26 cellular contexts compared by ENCODE assay signal in the genomic region with DNA sequence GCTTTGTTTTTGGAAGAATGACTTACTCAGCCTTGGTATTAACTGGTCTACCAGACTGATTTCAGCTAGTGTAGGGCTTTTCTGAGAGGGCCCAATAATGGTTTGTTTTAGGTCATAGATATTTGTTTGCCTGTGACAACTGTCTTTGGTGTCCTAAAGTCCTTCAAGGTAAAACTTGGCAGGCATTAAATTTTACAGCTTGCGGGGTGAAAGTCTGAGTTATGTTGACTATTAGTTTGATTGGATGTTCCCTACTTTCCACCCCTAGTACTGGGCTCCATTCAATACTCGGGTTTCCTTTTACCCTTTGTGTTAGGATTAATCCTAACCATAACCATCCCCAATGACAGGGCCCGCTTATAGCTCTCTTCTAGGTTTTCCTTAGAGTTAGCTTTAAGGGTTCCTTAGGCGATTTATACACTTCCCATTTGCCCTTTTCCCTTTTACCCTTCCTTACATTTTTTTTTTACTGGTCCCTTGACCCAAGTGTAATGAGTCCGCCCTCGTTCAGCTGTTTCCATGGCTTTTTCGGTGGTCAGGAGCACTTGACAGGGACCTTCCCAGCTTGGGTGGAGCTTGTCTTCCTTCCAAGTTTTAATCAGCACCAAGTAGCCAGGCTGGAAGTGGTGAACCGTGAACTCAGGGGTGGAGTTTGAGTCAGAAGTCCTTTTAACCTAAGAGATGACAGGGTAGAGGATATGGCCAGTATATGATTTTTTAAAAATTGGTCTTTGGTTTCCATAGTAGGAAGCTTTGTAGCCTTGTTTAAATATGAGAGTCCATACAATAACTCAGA. TPM values are rescaled to one million over a fixed set of nuclear protein-coding genes. Genes with fewer than 3 reads are reported as not detected.
"Had no signal": no experiment of that assay in that cellular context is flagged by ENCODE, and none has a peak within 500 bp of the region (broad histone marks: within the 10 kb centered on the region; RNA-seq: fewer than 3 reads in every experiment).

No MANE protein-coding gene starts in this region.

- DNase-seq: activated CD4-positive, alpha-beta T cell treated with anti-CD3 and anti-CD28 coated beads for 4 hours; activated CD4-positive, alpha-beta T cell treated with anti-CD3 and anti-CD28 coated beads, Interleukin-2, amount 50 U/mL, for 48 hours; activated CD8-positive, alpha-beta memory T cell treated with anti-CD3 and anti-CD28 coated beads, Interleukin-2, amount 10 ng/mL, durations not matched to agents 7 days and 5 days; activated effector memory CD4-positive, alpha-beta T cell treated with Interleukin-2 at 50 U/mL for 16 hours; activated naive CD4-positive, alpha-beta T cell; activated naive CD8-positive, alpha-beta T cell treated with anti-CD3 and anti-CD28 coated beads, Interleukin-2, amount 50 U/mL, for 24 hours; activated T-cell treated with anti-CD3 and anti-CD28 coated beads, Interleukin-2, amount 50 U/mL, for 24 hours; amniotic stem cell; body of pancreas; MG63; MV-4-11; NCI-H1092 treated with DMSO at 0.1 percent for 48 hours; NCI-H1417 treated with DMSO at 0.1 percent for 48 hours; NCI-H1694; NCI-H2029 treated with DMSO at 0.1 percent for 48 hours; NCI-H524; SHP77 had no signal

- H3K27ac Mint-ChIP-seq: activated CD8-positive, alpha-beta memory T cell treated with anti-CD3 and anti-CD28 coated beads, Interleukin-2, amount 10 ng/mL, durations not matched to agents 7 days and 5 days; activated naive CD4-positive, alpha-beta T cell treated with anti-CD3 and anti-CD28 coated beads, Interleukin-2, amount 50 U/mL, for 72 hours; activated naive CD8-positive, alpha-beta T cell treated with anti-CD3 and anti-CD28 coated beads, Interleukin-2, amount 50 U/mL, for 24 hours; activated T-cell treated with anti-CD3 and anti-CD28 coated beads, Interleukin-2, amount 50 U/mL, for 24 hours; activated T-helper 1 cell treated with anti-CD3 and anti-CD28 coated beads, Interleukin-12 subunit alpha, Interleukin-12 subunit beta, Interleukin-2, Interleukin-4 antibody, amounts not matched to agents 30 ng/mL and 10 ng/mL and 1 ng/mL, durations not matched to agents 14 hours and 24 hours and 36 hours; T-helper 1 cell treated with Interleukin-12 subunit alpha and Interleukin-12 subunit beta and Interleukin-4 antibody, amounts not matched to agents 30 μg/mL and 1 μg/mL, for 36 hours had no signal

- H3K27ac ChIP-seq: ascending aorta, body of pancreas, KMS-11, SJSA1 had no signal

- H3K4me3 ChIP-seq: ascending aorta, body of pancreas, MG63, Peyer's patch, SJSA1 had no signal

- H3K9me3 ChIP-seq: SJSA1 had no signal

- H3K9ac ChIP-seq: KMS-11 had no signal

- H3K4me2 ChIP-seq: KMS-11 had no signal

- H3K27me3 Mint-ChIP-seq: activated naive CD8-positive, alpha-beta T cell treated with anti-CD3 and anti-CD28 coated beads, Interleukin-2, amount 50 U/mL, for 24 hours; activated T-cell treated with anti-CD3 and anti-CD28 coated beads, Interleukin-2, amount 50 U/mL, for 24 hours had no signal

- H3K27me3 ChIP-seq: ascending aorta, body of pancreas, MG63, Peyer's patch had no signal

- ATAC-seq: activated CD4-positive, CD25-positive, alpha-beta regulatory T cell treated with anti-CD3 and anti-CD28 coated beads, Interleukin-2, amount 50 U/mL, for 24 hours; activated CD8-positive, alpha-beta memory T cell treated with anti-CD3 and anti-CD28 coated beads, Interleukin-2, amount 10 ng/mL, durations not matched to agents 7 days and 5 days; activated naive CD4-positive, alpha-beta T cell treated with anti-CD3 and anti-CD28 coated beads, Interleukin-2, amount 50 U/mL, for 72 hours; activated naive CD8-positive, alpha-beta T cell treated with anti-CD3 and anti-CD28 coated beads, Interleukin-2, amount 50 U/mL, for 24 hours; body of pancreas had no signal

- H3K36me3 ChIP-seq: ascending aorta, MG63, Peyer's patch, SJSA1 had no signal

- H3K4me1 ChIP-seq: ascending aorta, body of pancreas, SJSA1 had no signal

- H3K4me3 Mint-ChIP-seq: activated CD8-positive, alpha-beta memory T cell treated with anti-CD3 and anti-CD28 coated beads, Interleukin-2, amount 10 ng/mL, durations not matched to agents 7 days and 5 days; activated naive CD8-positive, alpha-beta T cell treated with anti-CD3 and anti-CD28 coated beads, Interleukin-2, amount 50 U/mL, for 24 hours; activated T-cell treated with anti-CD3 and anti-CD28 coated beads, Interleukin-2, amount 50 U/mL, for 24 hours; activated T-helper 1 cell treated with anti-CD3 and anti-CD28 coated beads, Interleukin-12 subunit alpha, Interleukin-12 subunit beta, Interleukin-2, Interleukin-4 antibody, amounts not matched to agents 30 ng/mL and 10 ng/mL and 1 ng/mL, durations not matched to agents 14 hours and 24 hours and 36 hours; T-helper 1 cell treated with Interleukin-12 subunit alpha and Interleukin-12 subunit beta and Interleukin-4 antibody, amounts not matched to agents 30 μg/mL and 1 μg/mL, for 36 hours had no signal

RNA-seq across cellular contexts. Expression of a gene that starts 28.5 kb away (rescaled TPM):
- total RNA-seq: activated CD8-positive, alpha-beta memory T cell treated with anti-CD3 and anti-CD28 coated beads, Interleukin-2, amount 10 ng/mL, durations not matched to agents 7 days and 5 days; activated naive CD4-positive, alpha-beta T cell treated with anti-CD3 and anti-CD28 coated beads, Interleukin-2, amount 50 U/mL, for 72 hours; activated T-helper 1 cell treated with anti-CD3 and anti-CD28 coated beads, Interleukin-12 subunit alpha, Interleukin-12 subunit beta, Interleukin-2, Interleukin-4 antibody, amounts not matched to agents 30 ng/mL and 10 ng/mL and 1 ng/mL, durations not matched to agents 14 hours and 24 hours and 36 hours; ascending aorta; body of pancreas; bronchial epithelial cell; Peyer's patch; SJSA1 had no signal

RNA-seq across cellular contexts. Expression of a gene that starts 32.2 kb away (rescaled TPM):
- total RNA-seq: activated CD8-positive, alpha-beta memory T cell treated with anti-CD3 and anti-CD28 coated beads, Interleukin-2, amount 10 ng/mL, durations not matched to agents 7 days and 5 days; activated naive CD4-positive, alpha-beta T cell treated with anti-CD3 and anti-CD28 coated beads, Interleukin-2, amount 50 U/mL, for 72 hours; activated T-helper 1 cell treated with anti-CD3 and anti-CD28 coated beads, Interleukin-12 subunit alpha, Interleukin-12 subunit beta, Interleukin-2, Interleukin-4 antibody, amounts not matched to agents 30 ng/mL and 10 ng/mL and 1 ng/mL, durations not matched to agents 14 hours and 24 hours and 36 hours; ascending aorta; body of pancreas; Peyer's patch; SJSA1 had no signal
